Comparison of ENCODE assay signal across 1 cellular context in the genomic region with DNA sequence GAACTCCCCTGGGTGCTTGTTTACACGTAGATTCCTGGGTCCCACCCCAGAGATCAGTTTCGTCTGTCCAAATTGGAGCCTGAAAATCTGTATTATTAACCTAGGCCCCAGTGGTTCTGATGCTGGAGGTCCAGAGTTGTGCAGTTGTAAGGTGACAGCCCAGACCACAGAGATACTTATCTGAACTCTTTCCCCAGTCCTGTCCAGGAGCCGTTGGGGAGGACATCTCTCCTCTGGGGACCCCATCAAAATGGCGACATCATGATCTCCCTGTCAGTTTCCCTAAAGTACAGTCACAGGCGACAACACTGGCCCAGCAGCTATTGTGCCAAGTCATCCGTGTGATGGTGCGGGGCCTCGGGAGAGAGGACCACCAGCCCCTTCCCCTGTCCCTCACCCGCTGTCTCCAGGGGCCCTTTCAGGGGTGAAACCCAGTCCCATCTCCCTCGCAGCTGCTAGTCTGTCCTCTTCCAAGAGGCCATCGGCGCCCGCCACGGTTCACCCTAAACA.
TF ChIP-seq lines count a peak whose summit lies in the region.

No MANE protein-coding gene starts in this region.

TF ChIP-seq in GM23338, 12 proteins besides CTCF, POLR2A, EP300 and RAD21 (continued from another document):
- TF ChIP-seq, protein P1, sequence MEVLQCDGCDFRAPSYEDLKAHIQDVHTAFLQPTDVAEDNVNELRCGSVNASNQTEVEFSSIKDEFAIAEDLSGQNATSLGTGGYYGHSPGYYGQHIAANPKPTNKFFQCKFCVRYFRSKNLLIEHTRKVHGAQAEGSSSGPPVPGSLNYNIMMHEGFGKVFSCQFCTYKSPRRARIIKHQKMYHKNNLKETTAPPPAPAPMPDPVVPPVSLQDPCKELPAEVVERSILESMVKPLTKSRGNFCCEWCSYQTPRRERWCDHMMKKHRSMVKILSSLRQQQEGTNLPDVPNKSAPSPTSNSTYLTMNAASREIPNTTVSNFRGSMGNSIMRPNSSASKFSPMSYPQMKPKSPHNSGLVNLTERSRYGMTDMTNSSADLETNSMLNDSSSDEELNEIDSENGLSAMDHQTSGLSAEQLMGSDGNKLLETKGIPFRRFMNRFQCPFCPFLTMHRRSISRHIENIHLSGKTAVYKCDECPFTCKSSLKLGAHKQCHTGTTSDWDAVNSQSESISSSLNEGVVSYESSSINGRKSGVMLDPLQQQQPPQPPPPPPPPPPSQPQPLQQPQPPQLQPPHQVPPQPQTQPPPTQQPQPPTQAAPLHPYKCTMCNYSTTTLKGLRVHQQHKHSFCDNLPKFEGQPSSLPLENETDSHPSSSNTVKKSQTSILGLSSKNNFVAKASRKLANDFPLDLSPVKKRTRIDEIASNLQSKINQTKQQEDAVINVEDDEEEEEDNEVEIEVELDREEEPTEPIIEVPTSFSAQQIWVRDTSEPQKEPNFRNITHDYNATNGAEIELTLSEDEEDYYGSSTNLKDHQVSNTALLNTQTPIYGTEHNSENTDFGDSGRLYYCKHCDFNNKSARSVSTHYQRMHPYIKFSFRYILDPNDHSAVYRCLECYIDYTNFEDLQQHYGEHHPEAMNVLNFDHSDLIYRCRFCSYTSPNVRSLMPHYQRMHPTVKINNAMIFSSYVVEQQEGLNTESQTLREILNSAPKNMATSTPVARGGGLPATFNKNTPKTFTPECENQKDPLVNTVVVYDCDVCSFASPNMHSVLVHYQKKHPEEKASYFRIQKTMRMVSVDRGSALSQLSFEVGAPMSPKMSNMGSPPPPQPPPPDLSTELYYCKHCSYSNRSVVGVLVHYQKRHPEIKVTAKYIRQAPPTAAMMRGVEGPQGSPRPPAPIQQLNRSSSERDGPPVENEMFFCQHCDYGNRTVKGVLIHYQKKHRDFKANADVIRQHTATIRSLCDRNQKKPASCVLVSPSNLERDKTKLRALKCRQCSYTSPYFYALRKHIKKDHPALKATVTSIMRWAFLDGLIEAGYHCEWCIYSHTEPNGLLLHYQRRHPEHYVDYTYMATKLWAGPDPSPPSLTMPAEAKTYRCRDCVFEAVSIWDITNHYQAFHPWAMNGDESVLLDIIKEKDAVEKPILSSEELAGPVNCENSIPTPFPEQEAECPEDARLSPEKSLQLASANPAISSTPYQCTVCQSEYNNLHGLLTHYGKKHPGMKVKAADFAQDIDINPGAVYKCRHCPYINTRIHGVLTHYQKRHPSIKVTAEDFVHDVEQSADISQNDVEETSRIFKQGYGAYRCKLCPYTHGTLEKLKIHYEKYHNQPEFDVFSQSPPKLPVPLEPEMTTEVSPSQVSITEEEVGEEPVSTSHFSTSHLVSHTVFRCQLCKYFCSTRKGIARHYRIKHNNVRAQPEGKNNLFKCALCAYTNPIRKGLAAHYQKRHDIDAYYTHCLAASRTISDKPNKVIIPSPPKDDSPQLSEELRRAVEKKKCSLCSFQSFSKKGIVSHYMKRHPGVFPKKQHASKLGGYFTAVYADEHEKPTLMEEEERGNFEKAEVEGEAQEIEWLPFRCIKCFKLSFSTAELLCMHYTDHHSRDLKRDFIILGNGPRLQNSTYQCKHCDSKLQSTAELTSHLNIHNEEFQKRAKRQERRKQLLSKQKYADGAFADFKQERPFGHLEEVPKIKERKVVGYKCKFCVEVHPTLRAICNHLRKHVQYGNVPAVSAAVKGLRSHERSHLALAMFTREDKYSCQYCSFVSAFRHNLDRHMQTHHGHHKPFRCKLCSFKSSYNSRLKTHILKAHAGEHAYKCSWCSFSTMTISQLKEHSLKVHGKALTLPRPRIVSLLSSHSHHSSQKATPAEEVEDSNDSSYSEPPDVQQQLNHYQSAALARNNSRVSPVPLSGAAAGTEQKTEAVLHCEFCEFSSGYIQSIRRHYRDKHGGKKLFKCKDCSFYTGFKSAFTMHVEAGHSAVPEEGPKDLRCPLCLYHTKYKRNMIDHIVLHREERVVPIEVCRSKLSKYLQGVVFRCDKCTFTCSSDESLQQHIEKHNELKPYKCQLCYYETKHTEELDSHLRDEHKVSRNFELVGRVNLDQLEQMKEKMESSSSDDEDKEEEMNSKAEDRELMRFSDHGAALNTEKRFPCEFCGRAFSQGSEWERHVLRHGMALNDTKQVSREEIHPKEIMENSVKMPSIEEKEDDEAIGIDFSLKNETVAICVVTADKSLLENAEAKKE (CRISPR knock-in tag; IDR thresholded peaks at IDR 0.05), result no peak
- TF ChIP-seq EZH2phosphoT487 (IDR thresholded peaks at IDR 0.05; ENCODE audit: unreplicated experiment), result no peak
